ENCODE assay signal across 14 cellular contexts in genomic region chr3:183114779-183115178, GRCh38. TPM values are rescaled to one million over a fixed set of nuclear protein-coding genes. Genes with fewer than 3 reads are reported as not detected.
DNase-seq lines count a peak whose midpoint lies in the region; ATAC-seq, FAIRE-seq and TF ChIP-seq lines count a peak whose summit lies in the region.
"Had no signal": no experiment of that assay in that cellular context is flagged by ENCODE, and none has a peak within 500 bp of the region (broad histone marks: within the 10 kb centered on the region; RNA-seq: fewer than 3 reads in every experiment).

No MANE protein-coding gene starts in this region.

- peaks cover 28 to 39% (median 36%) of the 10 kb centered on the region in 10 experiments for H3K4me1 ChIP-seq in BLaER1 treated with 17β-estradiol and CSF1 and Interleukin-3, amounts not matched to agents 10 nM and 100 nM
- H3K4me1 ChIP-seq in NT2/D1 (ENCODE audit: insufficient read depth, insufficient read length): peaks cover 18% of the 10 kb centered on the region
- H3K4me1 ChIP-seq in foreskin keratinocyte: no peaks in the 10 kb centered on the region
- H3K4me1 ChIP-seq: lower lobe of right lung, SJSA1 had no signal

- peak overlapping the region in 1 of 10 experiments; percentile 25; a peak in 2 of 20 replicates for H3K4me3 ChIP-seq in BLaER1 treated with 17β-estradiol and CSF1 and Interleukin-3, amounts not matched to agents 10 nM and 100 nM
- no peak overlapping the region for H3K4me3 ChIP-seq in NT2/D1 (ENCODE audit: insufficient read length, low read depth)
- H3K4me3 ChIP-seq: lower lobe of right lung, SJSA1 had no signal

- peak overlapping the region in 1 of 3 donors; percentile 82 for H3K27ac Mint-ChIP-seq in IgD-negative memory B cell
- H3K27ac Mint-ChIP-seq: HFFc6; natural killer cell treated with Interleukin-12 subunit alpha and Interleukin-12 subunit beta and Interleukin-15 and Interleukin-18, amount 100 ng/mL, for 72 hours had no signal

- peak overlapping the region; percentile 62 to 91 (median 76) for H3K4me2 ChIP-seq in BLaER1 treated with 17β-estradiol and CSF1 and Interleukin-3, amounts not matched to agents 10 nM and 100 nM

- DNase-seq in NT2/D1 (ENCODE audit: low read depth, low spot score) (peak; percentile 74), foreskin keratinocyte (no peak), SKM-1 (lab: John Stamatoyannopoulos, UW; ENCODE audit: unreplicated experiment) (no peak), D721Med (ENCODE audit: insufficient read length, low spot score) (no peak)
- DNase-seq in activated CD4-positive, CD25-positive, alpha-beta regulatory T cell treated with anti-CD3 and anti-CD28 coated beads, Interleukin-2, amount 50 U/mL, for 72 hours: no peak
- DNase-seq: activated gamma-delta T cell, DND-41, HFFc6, lower lobe of right lung had no signal

- no peak for FAIRE-seq in D721Med (lab: Jason Lieb, UNC)

- peak overlapping the region in 2 of 11 experiments; percentile 13 to 36; a peak in 2 of 22 replicates for H3K9ac ChIP-seq in BLaER1 treated with 17β-estradiol and CSF1 and Interleukin-3, amounts not matched to agents 10 nM and 100 nM
- no peak overlapping the region for H3K9ac ChIP-seq in NT2/D1 (ENCODE audit: insufficient read length, low read depth)

- ATAC-seq in foreskin keratinocyte (no peak), GM21619 (IDR thresholded peaks at IDR 0.05; ENCODE audit: unreplicated experiment) (no peak)
- ATAC-seq: lower lobe of right lung; natural killer cell treated with Interleukin-12 subunit alpha and Interleukin-12 subunit beta and Interleukin-15 and Interleukin-18, amount 100 ng/mL, for 72 hours had no signal

- peaks cover 7 to 25% (median 21%) of the 10 kb centered on the region in 11 experiments; a peak in 19 of 22 replicates for H3K9me3 ChIP-seq in BLaER1 treated with 17β-estradiol and CSF1 and Interleukin-3, amounts not matched to agents 10 nM and 100 nM (replicated peaks in 1 of 11)
- H3K9me3 ChIP-seq in NT2/D1 (ENCODE audit: insufficient read depth, low read length): peaks cover 5% of the 10 kb centered on the region
- H3K9me3 ChIP-seq: lower lobe of right lung, SJSA1 had no signal

- peak overlapping the region in 3 of 4 donors; percentile 24 to 90 (median 51) for H3K4me3 Mint-ChIP-seq in IgD-negative memory B cell
- H3K4me3 Mint-ChIP-seq: HFFc6; natural killer cell treated with Interleukin-12 subunit alpha and Interleukin-12 subunit beta and Interleukin-15 and Interleukin-18, amount 100 ng/mL, for 72 hours had no signal

- 0 out of 22 replicates have a peak, but pooled peaks cover 0 to 6% (median 0%) of the 10 kb centered on the region in 11 experiments for H4K20me1 ChIP-seq in BLaER1 treated with 17β-estradiol and CSF1 and Interleukin-3, amounts not matched to agents 10 nM and 100 nM

- TF ChIP-seq CTCF in foreskin keratinocyte (conservative IDR thresholded peaks at IDR 0.05): peak; percentile 5
- no peak for TF ChIP-seq CTCF in D721Med (IDR thresholded peaks at IDR 0.05; ENCODE audit: insufficient read depth, missing control alignments)

- H3K9me3 Mint-ChIP-seq in IgD-negative memory B cell: peaks cover 1 to 9% (median 4%) of the 10 kb centered on the region in 3 donors
- H3K9me3 Mint-ChIP-seq: HFFc6; natural killer cell treated with Interleukin-12 subunit alpha and Interleukin-12 subunit beta and Interleukin-15 and Interleukin-18, amount 100 ng/mL, for 72 hours had no signal

- H3K27me3 Mint-ChIP-seq in IgD-negative memory B cell: peaks cover 6% of the 10 kb centered on the region

- peaks cover 16 to 20% (median 19%) of the 10 kb centered on the region in 3 donors for H3K4me1 Mint-ChIP-seq in IgD-negative memory B cell

- peaks cover 0 to 22% (median 0%) of the 10 kb centered on the region in 11 experiments; a peak in 9 of 22 replicates for H3K27me3 ChIP-seq in BLaER1 treated with 17β-estradiol and CSF1 and Interleukin-3, amounts not matched to agents 10 nM and 100 nM
- H3K27me3 ChIP-seq in NT2/D1 (ENCODE audit: insufficient read depth, insufficient read length): peaks cover 29% of the 10 kb centered on the region
- H3K27me3 ChIP-seq in foreskin keratinocyte: peaks cover 35% of the 10 kb centered on the region

- H3K36me3 ChIP-seq in BLaER1 treated with 17β-estradiol and CSF1 and Interleukin-3, amounts not matched to agents 10 nM and 100 nM: no peaks in the 10 kb centered on the region
- H3K36me3 ChIP-seq in NT2/D1 (ENCODE audit: insufficient read depth, insufficient read length, low read length): no peaks in the 10 kb centered on the region
- H3K36me3 ChIP-seq: lower lobe of right lung, SJSA1 had no signal

- no peak overlapping the region for H3K27ac ChIP-seq in BLaER1 treated with 17β-estradiol and CSF1 and Interleukin-3, amounts not matched to agents 10 nM and 100 nM
- no peak overlapping the region for H3K27ac ChIP-seq in foreskin keratinocyte
- H3K27ac ChIP-seq: lower lobe of right lung, SJSA1 had no signal

- peaks cover 5% of the 10 kb centered on the region for H3K36me3 Mint-ChIP-seq in IgD-negative memory B cell
- H3K36me3 Mint-ChIP-seq: natural killer cell treated with Interleukin-12 subunit alpha and Interleukin-12 subunit beta and Interleukin-15 and Interleukin-18, amount 100 ng/mL, for 72 hours had no signal

RNA-seq across cellular contexts. Expression of gene MCCC1, which starts 15.5 kb away (rescaled TPM):
- 32.4 TPM for polyA plus RNA-seq in IgD-negative memory B cell
- total RNA-seq in foreskin keratinocyte: 11.6 and 12.9 TPM in 2 replicates
- polyA plus RNA-seq in foreskin keratinocyte: 10.4 and 13.5 TPM in 2 replicates

RNA-seq across cellular contexts. Expression of gene LAMP3, which starts 47.8 kb away (rescaled TPM):
- polyA plus RNA-seq in IgD-negative memory B cell (1.1 TPM), foreskin keratinocyte (2.1 and 2.5 TPM in 2 replicates)
- 3.4 and 4.0 TPM in 2 replicates for total RNA-seq in foreskin keratinocyte
- total RNA-seq: SJSA1 had no signal
